Comparison of ENCODE assay signal across 1 cellular context in genomic region chr1:92949937-92950817, GRCh38.
TF ChIP-seq lines count a peak whose summit lies in the region.

No MANE protein-coding gene starts in this region.

TF ChIP-seq in H1, 55 proteins besides CTCF, POLR2A, EP300 and RAD21 (continued from another document):
- TF ChIP-seq GABPA (IDR thresholded peaks at IDR 0.05; ENCODE audit: borderline replicate concordance, insufficient read depth, low read length) (no peak), SP1 (IDR thresholded peaks at IDR 0.05; ENCODE audit: low read depth, low read length) (no peak), YY1 (IDR thresholded peaks at IDR 0.05; ENCODE audit: low read depth, low read length) (no peak), JUN (IDR thresholded peaks at IDR 0.05; ENCODE audit: low read depth, low read length) (no peak), SP4 (IDR thresholded peaks at IDR 0.05; ENCODE audit: low read length) (no peak), SRF (IDR thresholded peaks at IDR 0.05; ENCODE audit: low read depth, low read length) (no peak)
